Comparison of ENCODE assay signal across 3 cellular contexts in the genomic region with DNA sequence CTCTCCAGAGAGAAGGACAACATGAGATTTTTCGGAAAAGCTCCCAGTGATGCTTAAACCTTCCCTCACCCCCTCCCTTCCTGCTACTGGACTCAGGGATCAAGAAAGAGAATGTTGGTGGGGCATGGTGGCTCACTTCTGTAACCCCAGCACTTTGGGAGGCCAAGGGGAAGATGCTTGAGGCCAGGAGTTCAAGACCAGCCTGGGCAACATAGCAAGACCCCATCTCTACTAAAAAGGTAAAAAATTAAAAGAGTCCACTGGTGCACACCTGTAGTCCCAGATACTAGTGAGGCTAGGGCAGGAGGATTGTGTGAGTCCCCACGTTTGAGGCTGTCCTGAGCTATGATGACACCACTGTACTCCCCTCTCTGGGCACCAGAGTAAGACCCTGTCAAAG.
TF ChIP-seq lines count a peak whose summit lies in the region.

No MANE protein-coding gene starts in this region.

TF ChIP-seq in HEK293, 187 proteins besides CTCF, POLR2A, EP300 and RAD21 (continued from another document):
- TF ChIP-seq, protein P1, sequence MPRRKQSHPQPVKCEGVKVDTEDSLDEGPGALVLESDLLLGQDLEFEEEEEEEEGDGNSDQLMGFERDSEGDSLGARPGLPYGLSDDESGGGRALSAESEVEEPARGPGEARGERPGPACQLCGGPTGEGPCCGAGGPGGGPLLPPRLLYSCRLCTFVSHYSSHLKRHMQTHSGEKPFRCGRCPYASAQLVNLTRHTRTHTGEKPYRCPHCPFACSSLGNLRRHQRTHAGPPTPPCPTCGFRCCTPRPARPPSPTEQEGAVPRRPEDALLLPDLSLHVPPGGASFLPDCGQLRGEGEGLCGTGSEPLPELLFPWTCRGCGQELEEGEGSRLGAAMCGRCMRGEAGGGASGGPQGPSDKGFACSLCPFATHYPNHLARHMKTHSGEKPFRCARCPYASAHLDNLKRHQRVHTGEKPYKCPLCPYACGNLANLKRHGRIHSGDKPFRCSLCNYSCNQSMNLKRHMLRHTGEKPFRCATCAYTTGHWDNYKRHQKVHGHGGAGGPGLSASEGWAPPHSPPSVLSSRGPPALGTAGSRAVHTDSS (tag by site-specific recombination; IDR thresholded peaks at IDR 0.05): no peak
- TF ChIP-seq ZNF121 (tag by site-specific recombination; IDR thresholded peaks at IDR 0.05) (peak; percentile 98), ZNF223 (tag by site-specific recombination; IDR thresholded peaks at IDR 0.05) (no peak)
- TF ChIP-seq, protein P2, sequence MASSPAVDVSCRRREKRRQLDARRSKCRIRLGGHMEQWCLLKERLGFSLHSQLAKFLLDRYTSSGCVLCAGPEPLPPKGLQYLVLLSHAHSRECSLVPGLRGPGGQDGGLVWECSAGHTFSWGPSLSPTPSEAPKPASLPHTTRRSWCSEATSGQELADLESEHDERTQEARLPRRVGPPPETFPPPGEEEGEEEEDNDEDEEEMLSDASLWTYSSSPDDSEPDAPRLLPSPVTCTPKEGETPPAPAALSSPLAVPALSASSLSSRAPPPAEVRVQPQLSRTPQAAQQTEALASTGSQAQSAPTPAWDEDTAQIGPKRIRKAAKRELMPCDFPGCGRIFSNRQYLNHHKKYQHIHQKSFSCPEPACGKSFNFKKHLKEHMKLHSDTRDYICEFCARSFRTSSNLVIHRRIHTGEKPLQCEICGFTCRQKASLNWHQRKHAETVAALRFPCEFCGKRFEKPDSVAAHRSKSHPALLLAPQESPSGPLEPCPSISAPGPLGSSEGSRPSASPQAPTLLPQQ (tag by site-specific recombination; IDR thresholded peaks at IDR 0.05): no peak

TF ChIP-seq in K562, 482 proteins besides CTCF, POLR2A, EP300 and RAD21:
- TF ChIP-seq, protein P3, sequence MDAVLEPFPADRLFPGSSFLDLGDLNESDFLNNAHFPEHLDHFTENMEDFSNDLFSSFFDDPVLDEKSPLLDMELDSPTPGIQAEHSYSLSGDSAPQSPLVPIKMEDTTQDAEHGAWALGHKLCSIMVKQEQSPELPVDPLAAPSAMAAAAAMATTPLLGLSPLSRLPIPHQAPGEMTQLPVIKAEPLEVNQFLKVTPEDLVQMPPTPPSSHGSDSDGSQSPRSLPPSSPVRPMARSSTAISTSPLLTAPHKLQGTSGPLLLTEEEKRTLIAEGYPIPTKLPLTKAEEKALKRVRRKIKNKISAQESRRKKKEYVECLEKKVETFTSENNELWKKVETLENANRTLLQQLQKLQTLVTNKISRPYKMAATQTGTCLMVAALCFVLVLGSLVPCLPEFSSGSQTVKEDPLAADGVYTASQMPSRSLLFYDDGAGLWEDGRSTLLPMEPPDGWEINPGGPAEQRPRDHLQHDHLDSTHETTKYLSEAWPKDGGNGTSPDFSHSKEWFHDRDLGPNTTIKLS (IDR thresholded peaks at IDR 0.05; ENCODE audit: borderline replicate concordance, low read depth): no peak
- TF ChIP-seq, protein P4, sequence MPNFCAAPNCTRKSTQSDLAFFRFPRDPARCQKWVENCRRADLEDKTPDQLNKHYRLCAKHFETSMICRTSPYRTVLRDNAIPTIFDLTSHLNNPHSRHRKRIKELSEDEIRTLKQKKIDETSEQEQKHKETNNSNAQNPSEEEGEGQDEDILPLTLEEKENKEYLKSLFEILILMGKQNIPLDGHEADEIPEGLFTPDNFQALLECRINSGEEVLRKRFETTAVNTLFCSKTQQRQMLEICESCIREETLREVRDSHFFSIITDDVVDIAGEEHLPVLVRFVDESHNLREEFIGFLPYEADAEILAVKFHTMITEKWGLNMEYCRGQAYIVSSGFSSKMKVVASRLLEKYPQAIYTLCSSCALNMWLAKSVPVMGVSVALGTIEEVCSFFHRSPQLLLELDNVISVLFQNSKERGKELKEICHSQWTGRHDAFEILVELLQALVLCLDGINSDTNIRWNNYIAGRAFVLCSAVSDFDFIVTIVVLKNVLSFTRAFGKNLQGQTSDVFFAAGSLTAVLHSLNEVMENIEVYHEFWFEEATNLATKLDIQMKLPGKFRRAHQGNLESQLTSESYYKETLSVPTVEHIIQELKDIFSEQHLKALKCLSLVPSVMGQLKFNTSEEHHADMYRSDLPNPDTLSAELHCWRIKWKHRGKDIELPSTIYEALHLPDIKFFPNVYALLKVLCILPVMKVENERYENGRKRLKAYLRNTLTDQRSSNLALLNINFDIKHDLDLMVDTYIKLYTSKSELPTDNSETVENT (CRISPR knock-in tag; IDR thresholded peaks at IDR 0.05): no peak
- TF ChIP-seq SMAD2 (IDR thresholded peaks at IDR 0.05; ENCODE audit: low read depth, low read length) (no peak), PCBP2 (IDR thresholded peaks at IDR 0.05; ENCODE audit: low read depth, low read length, poor library complexity, severe bottlenecking) (no peak), ZNF121 (CRISPR knock-in tag; conservative IDR thresholded peaks at IDR 0.05) (peak; percentile 44)

TF ChIP-seq in SK-N-SH treated with all-trans-retinoic acid at 6 μM for 48 hours, 23 proteins besides CTCF, POLR2A, EP300 and RAD21 (continued from another document):
- TF ChIP-seq PPARA (CRISPR knock-in tag; IDR thresholded peaks at IDR 0.05; ENCODE audit: borderline replicate concordance) (no peak), ARNTL (CRISPR knock-in tag; IDR thresholded peaks at IDR 0.05; ENCODE audit: borderline replicate concordance, low read depth) (no peak), ZNF70 (CRISPR knock-in tag; IDR thresholded peaks at IDR 0.05) (no peak), SNAI2 (CRISPR knock-in tag; IDR thresholded peaks at IDR 0.05) (no peak), RARB (CRISPR knock-in tag; IDR thresholded peaks at IDR 0.05) (no peak), ESRRG (CRISPR knock-in tag; IDR thresholded peaks at IDR 0.05) (no peak), ZNF8 (CRISPR knock-in tag; IDR thresholded peaks at IDR 0.05) (no peak), ZFP30 (CRISPR knock-in tag; IDR thresholded peaks at IDR 0.05) (no peak), GLIS3 (CRISPR knock-in tag; IDR thresholded peaks at IDR 0.05) (no peak)
- TF ChIP-seq, protein P5, sequence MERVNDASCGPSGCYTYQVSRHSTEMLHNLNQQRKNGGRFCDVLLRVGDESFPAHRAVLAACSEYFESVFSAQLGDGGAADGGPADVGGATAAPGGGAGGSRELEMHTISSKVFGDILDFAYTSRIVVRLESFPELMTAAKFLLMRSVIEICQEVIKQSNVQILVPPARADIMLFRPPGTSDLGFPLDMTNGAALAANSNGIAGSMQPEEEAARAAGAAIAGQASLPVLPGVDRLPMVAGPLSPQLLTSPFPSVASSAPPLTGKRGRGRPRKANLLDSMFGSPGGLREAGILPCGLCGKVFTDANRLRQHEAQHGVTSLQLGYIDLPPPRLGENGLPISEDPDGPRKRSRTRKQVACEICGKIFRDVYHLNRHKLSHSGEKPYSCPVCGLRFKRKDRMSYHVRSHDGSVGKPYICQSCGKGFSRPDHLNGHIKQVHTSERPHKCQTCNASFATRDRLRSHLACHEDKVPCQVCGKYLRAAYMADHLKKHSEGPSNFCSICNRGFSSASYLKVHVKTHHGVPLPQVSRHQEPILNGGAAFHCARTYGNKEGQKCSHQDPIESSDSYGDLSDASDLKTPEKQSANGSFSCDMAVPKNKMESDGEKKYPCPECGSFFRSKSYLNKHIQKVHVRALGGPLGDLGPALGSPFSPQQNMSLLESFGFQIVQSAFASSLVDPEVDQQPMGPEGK (CRISPR knock-in tag; IDR thresholded peaks at IDR 0.05; ENCODE audit: borderline replicate concordance): no peak
- TF ChIP-seq, protein P6, sequence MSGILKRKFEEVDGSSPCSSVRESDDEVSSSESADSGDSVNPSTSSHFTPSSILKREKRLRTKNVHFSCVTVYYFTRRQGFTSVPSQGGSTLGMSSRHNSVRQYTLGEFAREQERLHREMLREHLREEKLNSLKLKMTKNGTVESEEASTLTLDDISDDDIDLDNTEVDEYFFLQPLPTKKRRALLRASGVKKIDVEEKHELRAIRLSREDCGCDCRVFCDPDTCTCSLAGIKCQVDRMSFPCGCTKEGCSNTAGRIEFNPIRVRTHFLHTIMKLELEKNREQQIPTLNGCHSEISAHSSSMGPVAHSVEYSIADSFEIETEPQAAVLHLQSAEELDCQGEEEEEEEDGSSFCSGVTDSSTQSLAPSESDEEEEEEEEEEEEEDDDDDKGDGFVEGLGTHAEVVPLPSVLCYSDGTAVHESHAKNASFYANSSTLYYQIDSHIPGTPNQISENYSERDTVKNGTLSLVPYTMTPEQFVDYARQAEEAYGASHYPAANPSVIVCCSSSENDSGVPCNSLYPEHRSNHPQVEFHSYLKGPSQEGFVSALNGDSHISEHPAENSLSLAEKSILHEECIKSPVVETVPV (CRISPR knock-in tag; IDR thresholded peaks at IDR 0.05): no peak
- TF ChIP-seq, protein P7, sequence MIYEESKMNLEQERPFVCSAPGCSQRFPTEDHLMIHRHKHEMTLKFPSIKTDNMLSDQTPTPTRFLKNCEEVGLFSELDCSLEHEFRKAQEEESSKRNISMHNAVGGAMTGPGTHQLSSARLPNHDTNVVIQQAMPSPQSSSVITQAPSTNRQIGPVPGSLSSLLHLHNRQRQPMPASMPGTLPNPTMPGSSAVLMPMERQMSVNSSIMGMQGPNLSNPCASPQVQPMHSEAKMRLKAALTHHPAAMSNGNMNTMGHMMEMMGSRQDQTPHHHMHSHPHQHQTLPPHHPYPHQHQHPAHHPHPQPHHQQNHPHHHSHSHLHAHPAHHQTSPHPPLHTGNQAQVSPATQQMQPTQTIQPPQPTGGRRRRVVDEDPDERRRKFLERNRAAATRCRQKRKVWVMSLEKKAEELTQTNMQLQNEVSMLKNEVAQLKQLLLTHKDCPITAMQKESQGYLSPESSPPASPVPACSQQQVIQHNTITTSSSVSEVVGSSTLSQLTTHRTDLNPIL (CRISPR knock-in tag; IDR thresholded peaks at IDR 0.05; ENCODE audit: low read depth): no peak
